In the genomic region with DNA sequence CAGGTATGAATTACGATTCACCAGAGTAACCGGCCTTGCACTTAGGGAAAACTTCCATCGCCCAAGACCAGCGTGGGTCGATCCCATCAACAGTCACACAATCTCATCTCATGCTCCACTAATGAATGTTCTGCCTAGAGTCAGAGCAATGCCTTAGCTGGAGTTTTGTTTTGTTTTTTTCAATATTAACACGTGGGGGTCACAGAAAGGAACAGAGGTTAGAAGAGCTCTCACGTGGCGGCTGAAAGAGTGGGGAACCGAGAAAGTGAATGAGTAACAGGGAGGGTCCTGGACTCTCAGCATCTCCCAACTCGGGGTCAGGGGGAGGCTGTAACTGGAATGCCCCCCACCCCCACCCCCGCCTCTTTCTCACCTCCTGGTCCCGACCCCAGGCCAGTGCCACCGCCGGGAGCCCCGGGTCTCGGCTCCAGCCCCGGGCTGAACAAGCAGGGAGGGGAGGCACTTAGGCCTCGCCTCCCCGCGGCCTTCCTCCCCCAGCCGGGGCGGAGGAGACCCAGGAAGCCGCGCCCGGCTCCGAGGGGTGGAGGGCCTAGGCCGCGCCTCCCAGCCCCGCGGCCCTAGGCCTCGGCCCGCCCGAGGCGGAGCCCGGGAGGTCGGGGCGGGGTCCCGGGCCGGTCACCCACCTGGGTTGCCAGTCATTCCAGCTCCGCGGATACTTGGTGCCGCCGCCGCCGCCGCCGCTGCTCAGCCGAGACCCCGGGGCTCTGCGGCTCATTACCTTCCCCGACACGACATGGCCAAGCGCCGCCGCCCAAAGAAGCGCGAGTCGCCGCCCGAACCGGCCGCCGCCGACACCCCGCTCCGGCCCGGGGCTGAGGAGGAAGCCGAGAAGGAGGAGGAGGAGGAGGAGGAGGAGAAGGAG, we compare ENCODE assay signal across 8 cellular contexts. TPM values are rescaled to one million over a fixed set of nuclear protein-coding genes. Genes with fewer than 3 reads are reported as not detected.
A peak's percentile ranks its signal among the peaks of the same experiment; 100 is the strongest.
DNase-seq lines count a peak whose midpoint lies in the region; ATAC-seq, FAIRE-seq and TF ChIP-seq lines count a peak whose summit lies in the region.
"Not testable (repeated sequence)": the region's sequence is repeated elsewhere in the genome, so short reads cannot be mapped to it uniquely, and the experiment has no call there.

No MANE protein-coding gene starts in this region.

- not testable (repeated sequence) for TF ChIP-seq POLR2A in heart left ventricle (IDR thresholded peaks at IDR 0.05); stomach (IDR thresholded peaks at IDR 0.05)

- not testable (repeated sequence) for TF ChIP-seq CTCF in GM12864 (IDR thresholded peaks at IDR 0.05; ENCODE audit: low read depth, low read length, missing control alignments); heart left ventricle (IDR thresholded peaks at IDR 0.05); pancreas (IDR thresholded peaks at IDR 0.05); stomach (IDR thresholded peaks at IDR 0.05)

- H3K4me1 ChIP-seq in heart left ventricle (peaks cover 0 to 33% (median 8%) of the 10 kb centered on the region in 12 donors), stomach (peaks cover 0 to 41% (median 18%) of the 10 kb centered on the region in 4 donors)
- not testable (repeated sequence) for H3K4me1 ChIP-seq in pancreas

- not testable (repeated sequence) for TF ChIP-seq EP300 in stomach (IDR thresholded peaks at IDR 0.05)

- peak; percentile 39 for DNase-seq in GM12864 (ENCODE audit: low read depth)
- peak; percentile 75 for DNase-seq in MG63
- DNase-seq in T-helper 22 cell (ENCODE audit: low read depth): peak; percentile 52
- DNase-seq in heart left ventricle: peak; percentile 33 to 77 (median 56)
- DNase-seq in pancreas: peak in 5 of 6 donors; percentile 40 to 79 (median 66)
- DNase-seq in stomach: peak; percentile 65

- ATAC-seq in HG02571 (IDR thresholded peaks at IDR 0.05; ENCODE audit: unreplicated experiment): peak; percentile 48
- ATAC-seq in heart left ventricle: peak in 3 of 4 donors; percentile 48 to 78 (median 77)
- peak; percentile 62 to 75 (median 68) for ATAC-seq in pancreas

- H3K27me3 ChIP-seq in MG63, heart left ventricle, pancreas, stomach: not testable (repeated sequence)

- H3K36me3 ChIP-seq in MG63, heart left ventricle, pancreas, stomach: not testable (repeated sequence)

- peak overlapping the region; percentile 73 for H3K4me3 ChIP-seq in GM12864 (ENCODE audit: low read depth, low read length)
- peak overlapping the region; percentile 85 for H3K4me3 ChIP-seq in MG63
- H3K4me3 ChIP-seq in heart left ventricle: peak overlapping the region; percentile 47 to 93 (median 82)
- H3K4me3 ChIP-seq in pancreas: peak overlapping the region; percentile 47 to 74 (median 64)
- peak overlapping the region; percentile 70 to 89 (median 80) for H3K4me3 ChIP-seq in stomach

- WGBS in adipose tissue, 3 donors: 0% methylated on average over 50 to 68 of the region's 68 CpGs
- 0 to 1% (median 0%) methylated on average over 54 to 68 of the region's 68 CpGs for WGBS in heart left ventricle, 4 donors
- WGBS in pancreas, 2 donors: 0 to 1% methylated on average over 24 to 68 of the region's 68 CpGs
- 0 to 1% (median 1%) methylated on average over 21 to 61 of the region's 68 CpGs for WGBS in stomach, 5 donors

- intact Hi-C loops in heart left ventricle (cut with DNase I): loop anchor here in 1 of 10 donors (5.0 kb wide), 1 partner anchor 37 kb away; no protein-coding TSS in a partner anchor
- intact Hi-C loops in pancreas (cut with DNase I); stomach (cut with DNase I; ENCODE audit: low total_unique reads): not testable (repeated sequence)

- FAIRE-seq in pancreas (lab: Jason Lieb, UNC): not testable (repeated sequence)

- not testable (repeated sequence) for H3K9me3 ChIP-seq in MG63, heart left ventricle, pancreas, stomach

- H3K27ac ChIP-seq in adipose tissue (ENCODE audit: low read depth, low read length) (peak overlapping the region; percentile 40), heart left ventricle (peak overlapping the region; percentile 84 to 97 (median 94)), pancreas (peak overlapping the region; percentile 76 to 92 (median 86)), stomach (peak overlapping the region; percentile 94 to 100 (median 96))

RNA-seq across cellular contexts. Expression of a gene that starts 0.7 kb away (rescaled TPM):
- 15.3 and 22.3 TPM in 2 replicates for total RNA-seq in MG63 (2014; rRNA removed; shearing (Covaris generic); ENCODE audit: low replicate concordance)
- polyA plus RNA-seq in adipose tissue (10 to 100 TPM in 1 of 3 donors, 1 to 10 TPM in 2; 7.5 to 12.6 (median 8.0) TPM), heart left ventricle (10 to 100 TPM; 15.9 to 25.5 TPM), pancreas (10 to 100 TPM in 1 of 2 donors, 1 to 10 TPM in 1; 9.8 to 11.0 TPM), stomach (1 to 10 TPM; 3.8 to 8.1 (median 4.0) TPM)
- total RNA-seq in heart left ventricle (10 to 100 TPM; 35.9 to 78.0 (median 52.5) TPM), pancreas (10 to 100 TPM; 22.7 to 52.2 (median 30.5) TPM), stomach (100 to 1,000 TPM in 2 of 5 donors, 10 to 100 TPM in 3; 59.5 to 135 (median 75.6) TPM)

RNA-seq across cellular contexts. Expression of a gene that starts 58.2 kb away (rescaled TPM):
- 6.2 and 6.9 TPM in 2 replicates for total RNA-seq in MG63 (2014; rRNA removed; shearing (Covaris generic); ENCODE audit: low replicate concordance)
- polyA plus RNA-seq in adipose tissue (1 to 10 TPM in 2 of 3 donors, under 1 TPM in 1; 0.30 to 2.0 (median 1.3) TPM), heart left ventricle (1 to 10 TPM in 1 of 2 donors, under 1 TPM in 1; 0.84 to 1.1 TPM), pancreas (under 1 TPM; 0.42 to 0.73 TPM), stomach (under 1 TPM; 0.19 to 0.31 (median 0.30) TPM)
- total RNA-seq in heart left ventricle (1 to 10 TPM in 4 of 9 donors, under 1 TPM in 5; 0.69 to 2.3 (median 0.96) TPM), pancreas (1 to 10 TPM in 1 of 6 donors, under 1 TPM in 5; 0.20 to 1.1 (median 0.43) TPM), stomach (10 to 100 TPM in 1 of 5 donors, 1 to 10 TPM in 2, under 1 TPM in 1, not detected in 1; 0.87 to 23.8 (median 6.7) TPM)

Comparison
In these comparisons a context has a peak if more than half of its experiments do, and no peak if none do; other contexts are left out.
1. Peak in every context shown above with its lines: DNase-seq, ATAC-seq, H3K4me3 ChIP-seq and H3K27ac ChIP-seq.
2. H3K27ac ChIP-seq: peak in every context shown above with its lines; median percentile 96 in stomach; 94 in heart left ventricle; 86 in pancreas; 40 in adipose tissue.